29 cellular contexts compared by ENCODE assay signal in genomic region chr12:41225179-41225578, GRCh38. TPM values are rescaled to one million over a fixed set of nuclear protein-coding genes. Genes with fewer than 3 reads are reported as not detected.
"Had no signal": no experiment of that assay in that cellular context is flagged by ENCODE, and none has a peak within 500 bp of the region (broad histone marks: within the 10 kb centered on the region; RNA-seq: fewer than 3 reads in every experiment).

No MANE protein-coding gene starts in this region.

- H3K4me1 ChIP-seq: colonic mucosa, esophagus squamous epithelium, gastrocnemius medialis, heart right ventricle, left lung, lower lobe of right lung had no signal

- ATAC-seq: effector memory CD8-positive, alpha-beta T cell; esophagus mucosa; gastrocnemius medialis; heart right ventricle; left cardiac atrium; left lung; left ventricle myocardium superior; lower lobe of right lung; mucosa of descending colon had no signal

- H3K27ac ChIP-seq: colonic mucosa, epithelial cell of prostate, esophagus squamous epithelium, gastrocnemius medialis, heart right ventricle, left lung, lower lobe of right lung had no signal

- H3K27me3 ChIP-seq: colonic mucosa, esophagus squamous epithelium, gastrocnemius medialis, heart right ventricle, left lung had no signal

- H3K36me3 ChIP-seq: colonic mucosa, esophagus squamous epithelium, gastrocnemius medialis, heart right ventricle, left lung, lower lobe of right lung had no signal

- H3K9me3 ChIP-seq: colonic mucosa, esophagus squamous epithelium, gastrocnemius medialis, heart right ventricle, left lung, lower lobe of right lung, mucosa of descending colon had no signal

- H3K4me3 ChIP-seq: colonic mucosa, esophagus squamous epithelium, gastrocnemius medialis, heart right ventricle, left lung, lower lobe of right lung, mucosa of descending colon had no signal

- DNase-seq: colonic mucosa; cortex of kidney; effector CD8-positive, alpha-beta T cell; effector memory CD8-positive, alpha-beta T cell; endodermal cell; erythroblast; esophagus squamous epithelium; foreskin fibroblast; foreskin melanocyte; gastrocnemius medialis; glutamatergic neuron; head of caudate nucleus; heart right ventricle; hippocampal formation; left cardiac atrium; left lung; left ventricle myocardium superior; lower lobe of right lung; mesenchymal stem cell; mucosa of descending colon; naive B cell had no signal

RNA-seq across cellular contexts. Expression of gene PDZRN4, which starts 37.1 kb away (rescaled TPM):
- total RNA-seq: dermis microvascular lymphatic vessel endothelial cell, glomerular endothelial cell, kidney epithelial cell, lung microvascular endothelial cell, mesenteric fat pad, myocyte had no signal
